In the genomic region with DNA sequence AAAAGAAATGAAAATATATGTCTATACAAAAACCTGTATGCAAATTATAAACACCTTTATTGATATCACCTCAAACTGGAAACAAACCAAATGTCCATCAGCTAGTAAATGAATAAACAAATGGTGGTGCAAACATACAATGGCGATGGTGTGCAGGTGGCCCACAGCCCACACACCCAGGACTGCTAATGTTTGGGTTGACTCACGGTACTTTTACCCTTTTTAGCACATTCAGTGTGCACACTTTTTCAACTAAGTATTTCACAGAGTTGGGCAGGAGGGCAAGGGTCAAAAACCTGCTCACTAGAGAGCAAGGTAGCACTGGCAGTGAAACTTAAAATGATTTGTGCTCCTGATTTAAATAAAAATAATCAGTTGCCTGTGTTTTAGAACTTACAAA, we compare ENCODE assay signal across 24 cellular contexts.
A peak's percentile ranks its signal among the peaks of the same experiment; 100 is the strongest.
DNase-seq lines count a peak whose midpoint lies in the region; ATAC-seq lines count a peak whose summit lies in the region.
"Had no signal": no experiment of that assay in that cellular context is flagged by ENCODE, and none has a peak within 500 bp of the region (broad histone marks: within the 10 kb centered on the region; RNA-seq: fewer than 3 reads in every experiment).

No MANE protein-coding gene starts in this region.

- ATAC-seq in stimulated activated naive CD8-positive, alpha-beta T cell treated with anti-CD3 and anti-CD28 coated beads, Interleukin-15, Interleukin-2, amounts not matched to agents 100 U/mL and 50 U/mL, for 24 hours: no peak
- ATAC-seq in HG03354 (IDR thresholded peaks at IDR 0.05; ENCODE audit: poor library complexity, severe bottlenecking, unreplicated experiment): peak; percentile 59
- no peak for ATAC-seq in activated naive CD8-positive, alpha-beta T cell treated with anti-CD3 and anti-CD28 coated beads, Interleukin-2, amount 50 U/mL, for 24 hours
- no peak for ATAC-seq in GM19324 (IDR thresholded peaks at IDR 0.05; ENCODE audit: low FRiP score, unreplicated experiment)
- ATAC-seq in HG03565 (IDR thresholded peaks at IDR 0.05; ENCODE audit: unreplicated experiment): no peak
- ATAC-seq in HG03097 (IDR thresholded peaks at IDR 0.05; ENCODE audit: low FRiP score, unreplicated experiment): no peak
- ATAC-seq: effector memory CD8-positive, alpha-beta T cell; esophagus mucosa; mucosa of descending colon had no signal

- peaks cover 36% of the 10 kb centered on the region for H3K36me3 Mint-ChIP-seq in stimulated activated naive CD8-positive, alpha-beta T cell treated with anti-CD3 and anti-CD28 coated beads, Interleukin-15, Interleukin-2, amounts not matched to agents 100 ng/mL and 50 ng/mL, for 24 hours (ENCODE audit: low read depth)
- peaks cover 36% of the 10 kb centered on the region for H3K36me3 Mint-ChIP-seq in activated naive CD8-positive, alpha-beta T cell treated with anti-CD3 and anti-CD28 coated beads, Interleukin-2, amount 50 U/mL, for 24 hours (ENCODE audit: low read depth)
- H3K36me3 Mint-ChIP-seq: type B pancreatic cell had no signal

- H3K4me1 Mint-ChIP-seq in stimulated activated naive CD8-positive, alpha-beta T cell treated with anti-CD3 and anti-CD28 coated beads, Interleukin-15, Interleukin-2, amounts not matched to agents 100 ng/mL and 50 ng/mL, for 24 hours (ENCODE audit: low read depth): peaks cover 58% of the 10 kb centered on the region
- H3K4me1 Mint-ChIP-seq in activated naive CD8-positive, alpha-beta T cell treated with anti-CD3 and anti-CD28 coated beads, Interleukin-2, amount 50 U/mL, for 24 hours: peaks cover 57% of the 10 kb centered on the region

- peaks cover 10% of the 10 kb centered on the region for H3K9me3 Mint-ChIP-seq in stimulated activated naive CD8-positive, alpha-beta T cell treated with anti-CD3 and anti-CD28 coated beads, Interleukin-15, Interleukin-2, amounts not matched to agents 100 ng/mL and 50 ng/mL, for 24 hours
- H3K9me3 Mint-ChIP-seq in activated naive CD8-positive, alpha-beta T cell treated with anti-CD3 and anti-CD28 coated beads, Interleukin-2, amount 50 U/mL, for 24 hours: peaks cover 20% of the 10 kb centered on the region

- no peaks in the 10 kb centered on the region for H3K27me3 Mint-ChIP-seq in stimulated activated naive CD8-positive, alpha-beta T cell treated with anti-CD3 and anti-CD28 coated beads, Interleukin-15, Interleukin-2, amounts not matched to agents 100 ng/mL and 50 ng/mL, for 24 hours
- H3K27me3 Mint-ChIP-seq in activated naive CD8-positive, alpha-beta T cell treated with anti-CD3 and anti-CD28 coated beads, Interleukin-2, amount 50 U/mL, for 24 hours: no peaks in the 10 kb centered on the region
- H3K27me3 Mint-ChIP-seq: activated naive CD4-positive, alpha-beta T cell treated with anti-CD3 and anti-CD28 coated beads, Interleukin-2, amount 10 ng/mL, durations not matched to agents 7 days and 5 days; activated T-cell treated with anti-CD3 and anti-CD28 coated beads, Interleukin-2, amount 50 U/mL, for 24 hours; effector memory CD8-positive, alpha-beta T cell; type B pancreatic cell had no signal

- peak overlapping the region; percentile 82 for H3K27ac Mint-ChIP-seq in stimulated activated naive CD8-positive, alpha-beta T cell treated with anti-CD3 and anti-CD28 coated beads, Interleukin-15, Interleukin-2, amounts not matched to agents 100 ng/mL and 50 ng/mL, for 24 hours
- peak overlapping the region; percentile 66 for H3K27ac Mint-ChIP-seq in activated naive CD8-positive, alpha-beta T cell treated with anti-CD3 and anti-CD28 coated beads, Interleukin-2, amount 50 U/mL, for 24 hours
- H3K27ac Mint-ChIP-seq: activated naive CD4-positive, alpha-beta T cell treated with anti-CD3 and anti-CD28 coated beads, Interleukin-2, amount 10 ng/mL, durations not matched to agents 7 days and 5 days; activated T-cell treated with anti-CD3 and anti-CD28 coated beads, Interleukin-2, amount 50 U/mL, for 24 hours; HFFc6; nephron progenitor cell; type B pancreatic cell had no signal

- H3K4me3 Mint-ChIP-seq in stimulated activated naive CD8-positive, alpha-beta T cell treated with anti-CD3 and anti-CD28 coated beads, Interleukin-15, Interleukin-2, amounts not matched to agents 100 ng/mL and 50 ng/mL, for 24 hours: no peak overlapping the region
- H3K4me3 Mint-ChIP-seq in activated naive CD8-positive, alpha-beta T cell treated with anti-CD3 and anti-CD28 coated beads, Interleukin-2, amount 50 U/mL, for 24 hours: no peak overlapping the region
- H3K4me3 Mint-ChIP-seq: activated naive CD4-positive, alpha-beta T cell treated with anti-CD3 and anti-CD28 coated beads, Interleukin-2, amount 10 ng/mL, durations not matched to agents 7 days and 5 days; activated T-cell treated with anti-CD3 and anti-CD28 coated beads, Interleukin-2, amount 50 U/mL, for 24 hours; effector memory CD8-positive, alpha-beta T cell; HFFc6; nephron progenitor cell; type B pancreatic cell had no signal

- DNase-seq in stimulated activated naive CD8-positive, alpha-beta T cell treated with anti-CD3 and anti-CD28 coated beads, Interleukin-15, Interleukin-2, amounts not matched to agents 100 U/mL and 50 U/mL, for 24 hours: no peak
- no peak for DNase-seq in activated naive CD8-positive, alpha-beta T cell treated with anti-CD3 and anti-CD28 coated beads, Interleukin-2, amount 50 U/mL, for 24 hours
- DNase-seq: activated naive CD4-positive, alpha-beta T cell treated with anti-CD3 and anti-CD28 coated beads, Interleukin-2, amount 10 ng/mL, durations not matched to agents 7 days and 5 days; activated T-cell treated with anti-CD3 and anti-CD28 coated beads, Interleukin-2, amount 50 U/mL, for 24 hours; anterior cingulate cortex; DMS79; effector memory CD8-positive, alpha-beta T cell; foreskin fibroblast; GM23248; heart left ventricle; HFFc6; mucosa of descending colon; NCI-H1092 treated with DMSO at 0.1 percent for 48 hours; NCI-H1930; NCI-H524 treated with DMSO at 0.1 percent for 48 hours; nephron progenitor cell; ovary had no signal
